Comparison of ENCODE assay signal across 9 cellular contexts in the genomic region with DNA sequence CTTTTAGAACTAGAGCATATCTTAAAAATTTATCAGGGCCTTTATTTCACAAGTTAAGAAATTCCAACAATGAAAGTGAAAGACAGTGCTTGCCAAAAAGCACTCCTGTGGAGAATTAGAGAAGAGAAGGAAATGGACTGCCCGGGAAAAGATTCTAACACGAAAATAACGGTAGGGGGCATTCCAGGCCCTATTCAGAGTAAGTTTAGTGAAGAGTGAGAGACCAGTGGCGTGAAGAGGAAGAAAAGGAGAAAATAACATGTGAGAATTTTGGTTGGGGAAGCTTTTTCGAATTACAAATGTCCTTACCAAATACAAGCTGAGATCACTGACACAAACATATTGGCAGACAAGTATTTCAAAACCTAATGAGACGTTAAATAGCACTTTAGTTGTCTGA. TPM values are rescaled to one million over a fixed set of nuclear protein-coding genes. Genes with fewer than 3 reads are reported as not detected.
DNase-seq lines count a peak whose midpoint lies in the region; ATAC-seq and TF ChIP-seq lines count a peak whose summit lies in the region.
"Had no signal": no experiment of that assay in that cellular context is flagged by ENCODE, and none has a peak within 500 bp of the region (broad histone marks: within the 10 kb centered on the region; RNA-seq: fewer than 3 reads in every experiment).

No MANE protein-coding gene starts in this region.

- BruUV-seq in A673 (replicated peaks; lab: Mats Ljungman, UMichigan) = no TSS peak

- TF ChIP-seq CTCF in A673 (conservative IDR thresholded peaks at IDR 0.05; ENCODE audit: low read depth, low read length) (peak; percentile 59), HFFc6 (IDR thresholded peaks at IDR 0.05) (peak; percentile 38; the same call in 1 of the 2 replicates), brain microvascular endothelial cell (IDR thresholded peaks at IDR 0.05; ENCODE audit: low read depth, low read length, missing control alignments) (peak; percentile 59)

- H3K27ac Mint-ChIP-seq in HFFc6 = peak overlapping the region; percentile 38

- H3K36me3 ChIP-seq in A673 (ENCODE audit: insufficient read depth, low read length, poor library complexity, severe bottlenecking) (no peaks in the 10 kb centered on the region), brain microvascular endothelial cell (replicated peaks) (peaks cover 13% of the 10 kb centered on the region)

- POLR2A ChIA-PET in A673 (lab: Charles Lee; ENCODE audit: low non-redundant PET) = no interaction called here

- intact Hi-C loops in A673 (cut with micrococcal nuclease; ENCODE audit: unreplicated experiment) = loop anchor here (1.0 kb wide), 1 partner anchor 218 kb away; no protein-coding TSS in a partner anchor

- H3K27me3 ChIP-seq in A673 (replicated peaks; ENCODE audit: insufficient read depth, low read depth, low read length, poor library complexity) (no peaks in the 10 kb centered on the region), brain microvascular endothelial cell (replicated peaks) (no peaks in the 10 kb centered on the region)

- in situ Hi-C loops in brain microvascular endothelial cell (cut with HindIII; ENCODE audit: low pct_ligation_motif_present, low sequenced_read_pairs) = no loop called here

- no peaks in the 10 kb centered on the region for H3K9me3 Mint-ChIP-seq in HFFc6

- H3K4me3 ChIP-seq in A673 (ENCODE audit: low read depth, low read length, poor library complexity, severe bottlenecking) = no peak overlapping the region
- H3K4me3 ChIP-seq in brain microvascular endothelial cell (ENCODE audit: low read depth, low read length) = no peak overlapping the region

- 0 out of 2 replicates have a peak, but pooled peaks cover 7% of the 10 kb centered on the region for H3K4me1 Mint-ChIP-seq in HFFc6 (ENCODE audit: low read depth)

- DNase-seq in A673 (ENCODE audit: low spot score) (peak; percentile 82), HFFc6 (peak; percentile 7), brain microvascular endothelial cell (peak; percentile 47), left lobe of liver (ENCODE audit: low spot score) (no peak)
- no peak for DNase-seq in stimulated activated CD4-positive, alpha-beta T cell treated with anti-CD3 and anti-CD28 coated beads, Interleukin-4, amount 100 ng/mL, for 4 hours
- DNase-seq: NCI-H1092 treated with DMSO at 0.1 percent for 48 hours had no signal

- peaks cover 6% of the 10 kb centered on the region; the same call in 1 of the 2 replicates for H3K36me3 Mint-ChIP-seq in HFFc6 (ENCODE audit: low read depth)

- H3K27ac ChIP-seq in A673 (ENCODE audit: low read depth, low read length, poor library complexity, severe bottlenecking) = peak overlapping the region; percentile 47
- no peak overlapping the region for H3K27ac ChIP-seq in brain microvascular endothelial cell

- no peak overlapping the region for H3K4me3 Mint-ChIP-seq in HFFc6

- no peaks in the 10 kb centered on the region for H3K9me3 ChIP-seq in A673 (ENCODE audit: low read depth, low read length, poor library complexity, severe bottlenecking)

- CTCF ChIA-PET in A673 (lab: Charles Lee) = no interaction called here

- H3K4me1 ChIP-seq in A673 (ENCODE audit: insufficient read depth, low read length, poor library complexity, severe bottlenecking) = no peaks in the 10 kb centered on the region

- H3K27me3 Mint-ChIP-seq in HFFc6 (ENCODE audit: insufficient read depth) = no peaks in the 10 kb centered on the region; the same call in 1 of the 2 replicates

- ATAC-seq in left lobe of liver = peak; percentile 74
- no peak for ATAC-seq in HG03135 (IDR thresholded peaks at IDR 0.05; ENCODE audit: unreplicated experiment)
- no peak for ATAC-seq in GM18498 (IDR thresholded peaks at IDR 0.05; ENCODE audit: unreplicated experiment)
- ATAC-seq in GM21717 (IDR thresholded peaks at IDR 0.05; ENCODE audit: unreplicated experiment) = no peak

RNA-seq across cellular contexts. Expression of a gene that starts 38.4 kb away (rescaled TPM):
- total RNA-seq in A673 (2021) (67.2 and 69.4 TPM in 2 replicates), left lobe of liver (26.1 TPM)
- total RNA-seq in HFFc6 (2021; fragmentation: NEBNext Ultra II Directional; extraction: Animal tissue kit (Norgen Biotek cat#: 25700)) = 10 to 100 TPM; 68.6 to 85.2 (median 75.4) TPM

Comparison
In these comparisons a context has a peak if more than half of its experiments do, and no peak if none do; other contexts are left out.
1. DNase-seq: peak in A673 (single experiment), HFFc6 (single experiment) and brain microvascular endothelial cell (single experiment); none in left lobe of liver (single experiment) and stimulated activated CD4-positive, alpha-beta T cell treated with anti-CD3 and anti-CD28 coated beads, Interleukin-4, amount 100 ng/mL, for 4 hours (0 of 2).
2. Peak in every context shown above with its lines, with median percentiles within 50 percentile points of each other: CTCF ChIP-seq.